Comparison of ENCODE assay signal across 24 cellular contexts in the genomic region with DNA sequence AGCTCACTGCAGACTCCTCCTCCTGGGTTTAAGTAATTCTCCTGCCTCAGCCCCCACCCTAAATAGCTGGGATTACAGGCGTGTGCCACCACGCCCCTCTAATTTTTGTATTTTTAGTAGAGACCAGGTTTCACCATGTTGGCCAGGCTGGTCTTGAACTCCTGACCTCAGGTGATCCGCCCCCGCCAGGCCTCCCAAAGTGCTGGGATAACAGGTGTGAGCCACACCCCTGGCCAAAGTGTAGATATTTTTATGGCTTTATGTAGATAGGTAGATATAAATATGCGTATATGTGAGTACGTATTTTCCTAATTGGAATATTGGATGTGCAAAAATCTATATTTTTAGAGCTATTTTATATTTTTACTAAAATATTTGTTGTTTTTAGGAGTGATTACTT.
"Had no signal": no experiment of that assay in that cellular context is flagged by ENCODE, and none has a peak within 500 bp of the region (broad histone marks: within the 10 kb centered on the region; RNA-seq: fewer than 3 reads in every experiment).

No MANE protein-coding gene starts in this region.

- ATAC-seq: activated CD4-positive, alpha-beta T cell treated with anti-CD3 and anti-CD28 coated beads for 36 hours; activated CD4-positive, CD25-positive, alpha-beta regulatory T cell treated with anti-CD3 and anti-CD28 coated beads, Interleukin-2, amount 50 U/mL, for 24 hours; activated CD8-positive, alpha-beta T cell treated with anti-CD3 and anti-CD28 coated beads, Interleukin-2, amount 10 ng/mL, durations not matched to agents 7 days and 5 days; activated naive CD4-positive, alpha-beta T cell treated with anti-CD3 and anti-CD28 coated beads, Interleukin-2, amount 50 U/mL, for 72 hours; activated T-cell treated with anti-CD3 and anti-CD28 coated beads, Interleukin-2, amount 50 U/mL, for 4 hours; body of pancreas; PC-3 had no signal

- DNase-seq: activated CD4-positive, alpha-beta T cell treated with anti-CD3 and anti-CD28 coated beads for 36 hours; activated CD4-positive, alpha-beta T cell treated with anti-CD3 and anti-CD28 coated beads, Interleukin-2, amount 10 ng/mL, durations not matched to agents 7 days and 5 days; activated CD4-positive, alpha-beta T cell treated with anti-CD3 and anti-CD28 coated beads, Interleukin-2, amount 50 U/mL, for 48 hours; activated CD8-positive, alpha-beta T cell treated with anti-CD3 and anti-CD28 coated beads, Interleukin-2, amount 10 ng/mL, durations not matched to agents 7 days and 5 days; activated gamma-delta T cell treated with Interleukin-2 at 50 U/mL for 16 hours; activated naive CD4-positive, alpha-beta T cell treated with anti-CD3 and anti-CD28 coated beads for 36 hours; activated T-cell treated with anti-CD3 and anti-CD28 coated beads, Interleukin-2, amount 50 U/mL, for 4 hours; adrenal gland; body of pancreas; Karpas-422; KBM-7; NCI-H1105; NCI-H1417 treated with DMSO at 0.1 percent for 48 hours; NCI-H1694; NCI-H2029; NCI-H345; NCI-H524 treated with DMSO at 0.1 percent for 48 hours; PC-3; SHP77; SK-N-SH had no signal

- H3K4me3 ChIP-seq: adrenal gland, body of pancreas, breast epithelium, SJSA1 had no signal

- H3K27ac ChIP-seq: adrenal gland, body of pancreas, breast epithelium, SJSA1 had no signal

- H3K9ac ChIP-seq: SK-N-SH had no signal

- H3K9me3 ChIP-seq: adrenal gland, body of pancreas, breast epithelium, SJSA1, SK-N-SH had no signal

- H3K27me3 ChIP-seq: adrenal gland, body of pancreas, breast epithelium, SJSA1 had no signal

- H3K4me1 ChIP-seq: adrenal gland, body of pancreas, breast epithelium, SJSA1 had no signal
